Comparison of ENCODE assay signal across 14 cellular contexts in genomic region chrX:44596277-44596676, GRCh38. TPM values are rescaled to one million over a fixed set of nuclear protein-coding genes. Genes with fewer than 3 reads are reported as not detected.
DNase-seq lines count a peak whose midpoint lies in the region; ATAC-seq, FAIRE-seq and TF ChIP-seq lines count a peak whose summit lies in the region.
"Had no signal": no experiment of that assay in that cellular context is flagged by ENCODE, and none has a peak within 500 bp of the region (broad histone marks: within the 10 kb centered on the region; RNA-seq: fewer than 3 reads in every experiment).

No MANE protein-coding gene starts in this region.

- no peaks in the 10 kb centered on the region for H4K20me1 ChIP-seq in HepG2 (ENCODE audit: insufficient read depth, low read length)
- H4K20me1 ChIP-seq: BLaER1 treated with 17β-estradiol and CSF1 and Interleukin-3, amounts not matched to agents 10 nM and 100 nM had no signal

- no peak for TF ChIP-seq RAD21 in HepG2 (CRISPR knock-in tag; IDR thresholded peaks at IDR 0.05)

- no peak overlapping the region for H2AFZ ChIP-seq in HepG2 (ENCODE audit: low read length)

- no peaks in the 10 kb centered on the region for H3K79me2 ChIP-seq in HepG2 (ENCODE audit: insufficient read depth, low read length)

- H3K4me3 ChIP-seq in HepG2 (replicated peaks in 1 of 3; ENCODE audit: insufficient read depth in 1 of 3, low read depth in 2 of 3, low read length in 3 of 3) = no peak overlapping the region
- H3K4me3 ChIP-seq: BLaER1 treated with 17β-estradiol and CSF1 and Interleukin-3, amounts not matched to agents 10 nM and 100 nM; suprapubic skin had no signal

- CTCF ChIA-PET in HepG2 (lab: Yijun Ruan, JAX; ENCODE audit: low intra/inter-chr PET ratio, low total read pairs) = no interaction called here

- intact Hi-C loops in HepG2 (cut with micrococcal nuclease; ENCODE audit: unreplicated experiment) = no loop called here

- DNase-seq in NCI-H2171 treated with DMSO at 0.1 percent for 48 hours (lab: John Stamatoyannopoulos, UW) (peak; percentile 87), iPS-NIHi7 (ENCODE audit: extremely low spot score) (no peak), HepG2 (ENCODE audit: low spot score) (no peak)
- DNase-seq in stimulated activated CD4-positive, alpha-beta T cell treated with anti-CD3 and anti-CD28 coated beads, Interleukin-4, amount 100 ng/mL, for 4 hours = no peak
- DNase-seq in activated T-cell treated with anti-CD3 and anti-CD28 coated beads, Interleukin-2, amount 50 U/mL, for 48 hours = no peak
- DNase-seq: activated gamma-delta T cell, NCI-H1417, WERI-Rb-1 had no signal

- POLR2A ChIA-PET in HepG2 (lab: Yijun Ruan, JAX) = no interaction called here

- H3K27ac ChIP-seq in HepG2 (ENCODE audit: extremely low read length, insufficient read depth, low read length) = no peak overlapping the region
- H3K27ac ChIP-seq: BLaER1 treated with 17β-estradiol and CSF1 and Interleukin-3, amounts not matched to agents 10 nM and 100 nM; RWPE1; suprapubic skin; WERI-Rb-1 had no signal

- in situ Hi-C loops in HepG2 (cut with HindIII; ENCODE audit: extremely low pct_ligation_motif_present, low pct_unique_long_range_greater_than_20kb) = no loop called here

- 83% methylated on average over 2 of the region's 2 CpGs for WGBS in HepG2 (ENCODE audit: low lambda C conversion rate)

- H3K4me1 ChIP-seq in HepG2 (ENCODE audit: insufficient read depth, low read length) = no peaks in the 10 kb centered on the region
- H3K4me1 ChIP-seq: suprapubic skin had no signal

- BruUV-seq in HepG2 (replicated peaks; lab: Mats Ljungman, UMichigan) = no TSS peak

- TF ChIP-seq CTCF in HepG2 (CRISPR knock-in tag; IDR thresholded peaks at IDR 0.05) = no peak

- H3K36me3 ChIP-seq in HepG2 (replicated peaks in 1 of 2; ENCODE audit: control insufficient read depth in 1 of 2, insufficient read depth in 2 of 2, low read length in 2 of 2) = no peaks in the 10 kb centered on the region
- H3K36me3 ChIP-seq: BLaER1 treated with 17β-estradiol and CSF1 and Interleukin-3, amounts not matched to agents 10 nM and 100 nM; suprapubic skin; WERI-Rb-1 had no signal

- H3K27me3 ChIP-seq in HepG2 (ENCODE audit: control insufficient read depth in 1 of 2, insufficient read depth in 2 of 2, low read length in 2 of 2) = no peaks in the 10 kb centered on the region
- H3K27me3 ChIP-seq: BLaER1 treated with 17β-estradiol and CSF1 and Interleukin-3, amounts not matched to agents 10 nM and 100 nM; suprapubic skin had no signal

- H3K9ac ChIP-seq in HepG2 (ENCODE audit: insufficient read depth, low read depth, low read length) = no peak overlapping the region
- H3K9ac ChIP-seq: BLaER1 treated with 17β-estradiol and CSF1 and Interleukin-3, amounts not matched to agents 10 nM and 100 nM had no signal

- TF ChIP-seq EP300 in HepG2 (IDR thresholded peaks at IDR 0.05; ENCODE audit: low read depth in 2 of 2, low read length in 2 of 2) (no peak), HepG2 (CRISPR knock-in tag; IDR thresholded peaks at IDR 0.05; ENCODE audit: borderline replicate concordance) (no peak)

- no peaks in the 10 kb centered on the region for H3K9me3 ChIP-seq in HepG2 (ENCODE audit: low read length)
- H3K9me3 ChIP-seq: suprapubic skin had no signal

- TF ChIP-seq POLR2A in HepG2 (IDR thresholded peaks at IDR 0.05; ENCODE audit: insufficient read depth in 1 of 2, low read depth in 2 of 2, low read length in 2 of 2) = no peak

- no peak for FAIRE-seq in HepG2 (lab: Jason Lieb, UNC)

- no peak overlapping the region for H3K4me2 ChIP-seq in HepG2 (ENCODE audit: low read depth, low read length)

- ATAC-seq in GM18499 (IDR thresholded peaks at IDR 0.05; ENCODE audit: insufficient read depth, unreplicated experiment) = peak; percentile 98
- ATAC-seq in GM21367 (IDR thresholded peaks at IDR 0.05; ENCODE audit: unreplicated experiment) = peak; percentile 90
- peak; percentile 46 for ATAC-seq in HG03045 (IDR thresholded peaks at IDR 0.05; ENCODE audit: unreplicated experiment)
- ATAC-seq in HepG2 = no peak

TF ChIP-seq in HepG2, 621 proteins besides CTCF, POLR2A, EP300 and RAD21 (continues in another document):
- no peak for TF ChIP-seq ZC3H4 (CRISPR knock-in tag; IDR thresholded peaks at IDR 0.05; ENCODE audit: borderline replicate concordance)
- TF ChIP-seq KDM5A (IDR thresholded peaks at IDR 0.05; ENCODE audit: borderline replicate concordance, low read length) = no peak
- TF ChIP-seq ZNF7 (CRISPR knock-in tag; IDR thresholded peaks at IDR 0.05) = no peak
- no peak for TF ChIP-seq TBX3 (IDR thresholded peaks at IDR 0.05; ENCODE audit: borderline replicate concordance)
- no peak for TF ChIP-seq ZNF318 (CRISPR knock-in tag; IDR thresholded peaks at IDR 0.05)

RNA-seq across cellular contexts. Expression of gene FUNDC1, which starts 53.6 kb away (rescaled TPM):
- 13.9 and 20.3 TPM in 2 replicates for total RNA-seq in HepG2 (2016; rRNA removed; fragmentation: Illumina TruSeq; extraction: Trizol)
- 15.3 and 16.4 TPM in 2 replicates for total RNA-seq in HepG2 (2016; cell fraction: cytosol; rRNA removed; fragmentation: Illumina TruSeq; extraction: Trizol; ENCODE audit: low read depth)
- total RNA-seq in HepG2 (2016; cell fraction: insoluble cytoplasmic fraction; rRNA removed; fragmentation: Illumina TruSeq; extraction: Trizol) = 14.2 and 20.6 TPM in 2 replicates
- 11.1 and 11.4 TPM in 2 replicates for total RNA-seq in HepG2 (2016; cell fraction: membrane; rRNA removed; fragmentation: Illumina TruSeq; extraction: Trizol)
- total RNA-seq in HepG2 (2016; cell fraction: nucleus; rRNA removed; fragmentation: Illumina TruSeq; extraction: Trizol) = 7.9 and 8.8 TPM in 2 replicates
- polyA plus RNA-seq in HepG2 (2011; rRNA removed) = 8.9 and 11.9 TPM in 2 replicates
- 7.1 and 10.0 TPM in 2 replicates for polyA plus RNA-seq in HepG2 (2011; cell fraction: cytosol; rRNA removed)
- 2.6 and 2.9 TPM in 2 replicates for polyA plus RNA-seq in HepG2 (2011; cell fraction: nucleus; rRNA removed)
- 12.9 and 15.3 TPM in 2 replicates for polyA plus RNA-seq in HepG2 (2012)
- 4.3 and 6.8 TPM in 2 replicates for polyA plus RNA-seq in HepG2 (2016; cell fraction: cytosol; fragmentation: Illumina TruSeq; extraction: Trizol; ENCODE audit: low read depth)
- 31.7 and 37.4 TPM in 2 replicates for polyA plus RNA-seq in HepG2 (2016; cell fraction: insoluble cytoplasmic fraction; fragmentation: Illumina TruSeq; extraction: Trizol; ENCODE audit: low read depth)
- polyA plus RNA-seq in HepG2 (2016; cell fraction: membrane; fragmentation: Illumina TruSeq; extraction: Trizol; ENCODE audit: low read depth) = 10.3 and 10.4 TPM in 2 replicates
- polyA plus RNA-seq in HepG2 (2016; cell fraction: nucleus; fragmentation: Illumina TruSeq; extraction: Trizol; ENCODE audit: insufficient read depth, low read depth) = 22.8 and 26.5 TPM in 2 replicates
- 2.1 and 5.7 TPM in 2 replicates for polyA minus RNA-seq in HepG2 (2011; rRNA and poly(A)+ RNA removed; ENCODE audit: low replicate concordance)
- 4.1 and 5.0 TPM in 2 replicates for polyA minus RNA-seq in HepG2 (2011; cell fraction: cytosol; rRNA and poly(A)+ RNA removed)
- 3.0 and 6.1 TPM in 2 replicates for polyA minus RNA-seq in HepG2 (2011; cell fraction: nucleus; rRNA and poly(A)+ RNA removed)
